In genomic region chr6:27161946-27162603, GRCh38 we compare ENCODE assay signal across 7 cellular contexts.
DNase-seq lines count a peak whose midpoint lies in the region; ATAC-seq and TF ChIP-seq lines count a peak whose summit lies in the region.

No MANE protein-coding gene starts in this region.

- H2AFZ ChIP-seq in DND-41 (ENCODE audit: low read depth, low read length) = peak overlapping the region; percentile 61; the same call in 1 of the 2 replicates

- peak overlapping the region; percentile 28; the same call in 1 of the 2 replicates for H3K4me2 ChIP-seq in DND-41 (ENCODE audit: insufficient read depth, low read length)

- H3K27ac ChIP-seq in DND-41 (ENCODE audit: low read length) (no peak overlapping the region), Peyer's patch (no peak overlapping the region)

- ATAC-seq in DND-41 (ENCODE audit: insufficient read depth, low read depth) = peak; percentile 54
- ATAC-seq in HG02970 (IDR thresholded peaks at IDR 0.05; ENCODE audit: low FRiP score, unreplicated experiment) = no peak
- ATAC-seq in GM18867 (IDR thresholded peaks at IDR 0.05; ENCODE audit: unreplicated experiment) = no peak

- H3K27me3 ChIP-seq in DND-41 (ENCODE audit: insufficient read depth, low read length, poor library complexity) (no peaks in the 10 kb centered on the region), Peyer's patch (no peaks in the 10 kb centered on the region)

- no peaks in the 10 kb centered on the region for H3K79me2 ChIP-seq in DND-41 (ENCODE audit: insufficient read depth, low read length)

- H3K9me3 ChIP-seq in DND-41 (ENCODE audit: insufficient read depth, low read length, severe bottlenecking) = no peaks in the 10 kb centered on the region
- H3K9me3 ChIP-seq in Peyer's patch = no peaks in the 10 kb centered on the region

- H3K4me1 ChIP-seq in DND-41 (ENCODE audit: insufficient read depth, low read length) (peaks cover 7% of the 10 kb centered on the region; the same call in 1 of the 2 replicates), Peyer's patch (peaks cover 0 to 9% (median 0%) of the 10 kb centered on the region in 4 donors)

- peak overlapping the region; percentile 14; the same call in 1 of the 2 replicates for H3K9ac ChIP-seq in DND-41 (ENCODE audit: low read depth, low read length)

- H3K36me3 ChIP-seq in DND-41 (ENCODE audit: insufficient read depth, low read length) = no peaks in the 10 kb centered on the region
- H3K36me3 ChIP-seq in Peyer's patch = no peaks in the 10 kb centered on the region

- TF ChIP-seq CTCF in DND-41 (IDR thresholded peaks at IDR 0.05; ENCODE audit: borderline replicate concordance, extremely low read depth, low read length, poor library complexity, severe bottlenecking) (peak; percentile 76), Peyer's patch (IDR thresholded peaks at IDR 0.05) (peak; percentile 61 to 93 (median 83))

- TF ChIP-seq POLR2A in Peyer's patch (IDR thresholded peaks at IDR 0.05) = no peak

- no peaks in the 10 kb centered on the region for H4K20me1 ChIP-seq in DND-41 (ENCODE audit: insufficient read depth, low read length)

- H3K4me3 ChIP-seq in DND-41 (ENCODE audit: low read depth in 1 of 2, low read length in 2 of 2) = no peak overlapping the region
- H3K4me3 ChIP-seq in Peyer's patch = no peak overlapping the region

- DNase-seq in DND-41 (no peak), HUDEP-2 (lab: John Stamatoyannopoulos, UW; ENCODE audit: unreplicated experiment in 76 of 76) (peak in 59 of 76 experiments; percentile 27 to 86 (median 65)), Peyer's patch (no peak), medulla oblongata (ENCODE audit: extremely low spot score) (peak; percentile 57)
- DNase-seq in central memory CD4-positive, alpha-beta T cell = peak; percentile 39

Comparison
In these comparisons a context has a peak if more than half of its experiments do, and no peak if none do; other contexts are left out.
1. DNase-seq: peak in HUDEP-2 (59 of 76), central memory CD4-positive, alpha-beta T cell (single experiment) and medulla oblongata (single experiment); none in DND-41 (single experiment) and Peyer's patch (0 of 3).